30 cellular contexts compared by ENCODE assay signal in the genomic region with DNA sequence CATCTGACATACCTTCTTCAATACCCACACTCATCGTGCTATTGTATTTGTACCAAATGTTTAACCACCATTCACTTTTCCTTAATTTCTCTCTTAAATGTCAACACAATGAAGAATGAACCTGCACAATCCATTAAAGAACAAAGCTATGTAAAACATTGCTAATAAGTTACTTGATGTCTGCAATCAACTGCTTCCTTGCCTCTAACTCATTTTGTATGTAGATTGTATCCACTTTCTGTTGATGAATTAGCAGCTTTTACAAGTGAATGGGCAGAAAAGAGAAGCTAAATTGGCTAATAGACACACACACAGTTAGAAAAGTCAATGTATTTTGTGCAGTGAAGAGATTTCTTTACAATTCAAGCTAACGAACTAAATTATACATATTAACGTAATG.
"Had no signal": no experiment of that assay in that cellular context is flagged by ENCODE, and none has a peak within 500 bp of the region (broad histone marks: within the 10 kb centered on the region; RNA-seq: fewer than 3 reads in every experiment).

No MANE protein-coding gene starts in this region.

- DNase-seq: activated B cell treated with CpG ODN at 0.5 μM for 24 hours; activated CD4-positive, alpha-beta memory T cell treated with anti-CD3 and anti-CD28 coated beads for 36 hours; activated CD4-positive, alpha-beta T cell treated with anti-CD3 and anti-CD28 coated beads for 48 hours; activated CD8-positive, alpha-beta memory T cell treated with anti-CD3 and anti-CD28 coated beads, Interleukin-2, amount 10 ng/mL, durations not matched to agents 7 days and 5 days; activated CD8-positive, alpha-beta memory T cell treated with anti-CD3 and anti-CD28 coated beads, Interleukin-2, amount 50 U/mL, for 4 hours; activated CD8-positive, alpha-beta T cell treated with anti-CD3 and anti-CD28 coated beads, Interleukin-2, amount 10 ng/mL, durations not matched to agents 7 days and 5 days; activated effector memory CD4-positive, alpha-beta T cell treated with anti-CD3 and anti-CD28 coated beads, Interleukin-2, amount 50 U/mL, for 16 hours; activated naive CD4-positive, alpha-beta T cell treated with anti-CD3 and anti-CD28 coated beads for 36 hours; activated naive CD8-positive, alpha-beta T cell treated with anti-CD3 and anti-CD28 coated beads for 36 hours; activated naive CD8-positive, alpha-beta T cell treated with anti-CD3 and anti-CD28 coated beads, Interleukin-2, amount 50 U/mL, for 24 hours; activated T-cell treated with anti-CD3 and anti-CD28 coated beads, Interleukin-2, amount 50 U/mL, for 1 hour; activated T-cell treated with anti-CD3 and anti-CD28 coated beads, Interleukin-2, amount 50 U/mL, for 48 hours; adrenal gland; amygdala; aorta; body of pancreas; caudate nucleus; effector CD8-positive, alpha-beta T cell; esophagus squamous epithelium; foreskin melanocyte; T-helper 1 cell; T-helper 17 cell; T1000; WERI-Rb-1 had no signal

- H3K27me3 ChIP-seq: adrenal gland, body of pancreas, esophagus squamous epithelium, gastroesophageal sphincter had no signal

- H3K27ac ChIP-seq: adrenal gland, body of pancreas, epithelial cell of prostate, esophagus squamous epithelium, gastroesophageal sphincter, WERI-Rb-1 had no signal

- H3K36me3 ChIP-seq: adrenal gland, esophagus squamous epithelium, gastroesophageal sphincter, WERI-Rb-1 had no signal

- H3K4me3 ChIP-seq: adrenal gland, body of pancreas, esophagus squamous epithelium, gastroesophageal sphincter had no signal

- ATAC-seq: activated CD4-positive, CD25-positive, alpha-beta regulatory T cell treated with anti-CD3 and anti-CD28 coated beads, Interleukin-2, amount 50 U/mL, for 24 hours; activated CD8-positive, alpha-beta memory T cell treated with anti-CD3 and anti-CD28 coated beads, Interleukin-2, amount 10 ng/mL, durations not matched to agents 7 days and 5 days; activated CD8-positive, alpha-beta T cell treated with anti-CD3 and anti-CD28 coated beads, Interleukin-2, amount 10 ng/mL, durations not matched to agents 7 days and 5 days; activated naive CD8-positive, alpha-beta T cell treated with anti-CD3 and anti-CD28 coated beads, Interleukin-2, amount 50 U/mL, for 24 hours; body of pancreas; gastroesophageal sphincter; T-helper 17 cell had no signal

- H3K9me3 ChIP-seq: adrenal gland, body of pancreas, esophagus squamous epithelium, gastroesophageal sphincter had no signal

- FAIRE-seq: colon, endometrium, endothelial cell of umbilical vein had no signal

- H3K4me1 ChIP-seq: adrenal gland, body of pancreas, esophagus squamous epithelium, gastroesophageal sphincter had no signal
